24 cellular contexts compared by ENCODE assay signal in genomic region chr2:224046752-224047151, GRCh38. TPM values are rescaled to one million over a fixed set of nuclear protein-coding genes. Genes with fewer than 3 reads are reported as not detected.
A peak's percentile ranks its signal among the peaks of the same experiment; 100 is the strongest.
DNase-seq lines count a peak whose midpoint lies in the region; ATAC-seq lines count a peak whose summit lies in the region.
"Had no signal": no experiment of that assay in that cellular context is flagged by ENCODE, and none has a peak within 500 bp of the region (broad histone marks: within the 10 kb centered on the region; RNA-seq: fewer than 3 reads in every experiment).

No MANE protein-coding gene starts in this region.

- no peak overlapping the region for H3K14ac ChIP-seq in mesenchymal stem cell (ENCODE audit: low read length in 2 of 2)

- no peaks in the 10 kb centered on the region for H3K4me1 ChIP-seq in mesenchymal stem cell (ENCODE audit: control insufficient read depth, insufficient read depth, low read depth, low read length)

- H3K36me3 Mint-ChIP-seq in stimulated activated memory B cell treated with anti-CD40 and anti-IgM and Interleukin-4, amounts not matched to agents 10 μg/mL and 1 μg/mL and 100 μg/mL, for 72 hours: no peaks in the 10 kb centered on the region
- H3K36me3 Mint-ChIP-seq: CD4-positive, CD25-positive, alpha-beta regulatory T cell had no signal

- H3K4me3 Mint-ChIP-seq in stimulated activated memory B cell treated with anti-CD40 and anti-IgM and Interleukin-4, amounts not matched to agents 10 μg/mL and 1 μg/mL and 100 μg/mL, for 72 hours: no peak overlapping the region
- H3K4me3 Mint-ChIP-seq: CD4-positive, CD25-positive, alpha-beta regulatory T cell; H9 had no signal

- no peak overlapping the region for H3K4me3 ChIP-seq in MG63
- no peak overlapping the region for H3K4me3 ChIP-seq in mesenchymal stem cell (ENCODE audit: insufficient read depth in 1 of 2, low read depth in 1 of 2, low read length in 2 of 2)
- H3K4me3 ChIP-seq: K562, SJCRH30 had no signal

- peak overlapping the region in 1 of 2 experiments; percentile 72 for H2BK12ac ChIP-seq in mesenchymal stem cell (ENCODE audit: low read length in 2 of 2)

- H3K9me3 ChIP-seq in MG63 (no peaks in the 10 kb centered on the region), mesenchymal stem cell (ENCODE audit: control insufficient read depth, low read length) (no peaks in the 10 kb centered on the region)
- H3K9me3 ChIP-seq: SJCRH30 had no signal

- DNase-seq in EL (peak; percentile 19), MG63 (peak; percentile 16), fibroblast of peridontal ligament (ENCODE audit: extremely low read depth) (peak; percentile 64), mesenchymal stem cell (peak; percentile 27), NCI-H345 (lab: John Stamatoyannopoulos, UW) (no peak)
- DNase-seq in activated T-cell treated with anti-CD3 and anti-CD28 coated beads, Interleukin-2, amount 50 U/mL, for 48 hours: no peak
- DNase-seq: CD4-positive, CD25-positive, alpha-beta regulatory T cell; GF-D8; H9; Kasumi-1; NCI-H1105 treated with DMSO at 0.1 percent for 48 hours; NCI-H146; NCI-H2029; NCI-H446 treated with DMSO at 0.1 percent for 48 hours; NCI-H526; NCI-H82; NK-92 treated with Interleukin-12 subunit alpha and Interleukin-12 subunit beta, amount 100 ng/mL, for 24 hours; PC-3 had no signal

- no peak overlapping the region for H3K23ac ChIP-seq in mesenchymal stem cell (ENCODE audit: low read length in 2 of 2)

- H2BK5ac ChIP-seq in mesenchymal stem cell (ENCODE audit: low read depth, low read length, poor library complexity, severe bottlenecking): no peak overlapping the region

- H2BK15ac ChIP-seq in mesenchymal stem cell (ENCODE audit: low read depth, poor library complexity, severe bottlenecking): no peak overlapping the region

- H4K91ac ChIP-seq in mesenchymal stem cell (ENCODE audit: low read length): no peak overlapping the region

- H3K27ac Mint-ChIP-seq in stimulated activated memory B cell treated with anti-CD40 and anti-IgM and Interleukin-4, amounts not matched to agents 10 μg/mL and 1 μg/mL and 100 μg/mL, for 72 hours: no peak overlapping the region
- H3K27ac Mint-ChIP-seq: CD4-positive, CD25-positive, alpha-beta regulatory T cell; H9 had no signal

- no peak overlapping the region for H3K27ac ChIP-seq in mesenchymal stem cell (ENCODE audit: low read length, poor library complexity, severe bottlenecking)
- H3K27ac ChIP-seq: SJCRH30 had no signal

- no peak overlapping the region for H3K18ac ChIP-seq in mesenchymal stem cell (ENCODE audit: low read depth in 1 of 2, low read length in 2 of 2)

- H3K4me1 Mint-ChIP-seq in stimulated activated memory B cell treated with anti-CD40 and anti-IgM and Interleukin-4, amounts not matched to agents 10 μg/mL and 1 μg/mL and 100 μg/mL, for 72 hours: no peaks in the 10 kb centered on the region

- H2BK120ac ChIP-seq in mesenchymal stem cell (ENCODE audit: low read depth, low read length): no peak overlapping the region

- no peak overlapping the region for H2AFZ ChIP-seq in mesenchymal stem cell (ENCODE audit: low read depth, low read length)

- peaks cover 58% of the 10 kb centered on the region for H3K27me3 Mint-ChIP-seq in stimulated activated memory B cell treated with anti-CD40 and anti-IgM and Interleukin-4, amounts not matched to agents 10 μg/mL and 1 μg/mL and 100 μg/mL, for 72 hours

- H3K9ac ChIP-seq in mesenchymal stem cell (ENCODE audit: low read length): no peak overlapping the region

- H3K4ac ChIP-seq in mesenchymal stem cell (ENCODE audit: low read depth in 1 of 2, low read length in 2 of 2): no peak overlapping the region

- H2AK5ac ChIP-seq in mesenchymal stem cell (ENCODE audit: low read length, severe bottlenecking): no peak overlapping the region

- H3K36me3 ChIP-seq in MG63: no peaks in the 10 kb centered on the region
- H3K36me3 ChIP-seq in mesenchymal stem cell (ENCODE audit: control insufficient read depth in 1 of 2, insufficient read depth in 2 of 2, low read depth in 1 of 2, low read length in 2 of 2): no peaks in the 10 kb centered on the region
- H3K36me3 ChIP-seq: SJCRH30 had no signal

- H3K79me1 ChIP-seq in mesenchymal stem cell (replicated peaks; ENCODE audit: low read length, poor library complexity, severe bottlenecking): no peaks in the 10 kb centered on the region

- 71% methylated on average over 3 of the region's 3 CpGs for WGBS in mesenchymal stem cell

- H4K8ac ChIP-seq in mesenchymal stem cell (ENCODE audit: low read length): no peak overlapping the region

- no peak overlapping the region for H3K4me2 ChIP-seq in mesenchymal stem cell (ENCODE audit: low read length, poor library complexity, severe bottlenecking)

- H3K27me3 ChIP-seq in MG63 (no peaks in the 10 kb centered on the region), mesenchymal stem cell (ENCODE audit: control insufficient read depth in 1 of 2, insufficient read depth in 1 of 2, low read length in 2 of 2) (no peaks in the 10 kb centered on the region)
- H3K27me3 ChIP-seq: SJCRH30 had no signal

- no peaks in the 10 kb centered on the region for H3K9me3 Mint-ChIP-seq in stimulated activated memory B cell treated with anti-CD40 and anti-IgM and Interleukin-4, amounts not matched to agents 10 μg/mL and 1 μg/mL and 100 μg/mL, for 72 hours
- H3K9me3 Mint-ChIP-seq: H9 had no signal

- ATAC-seq in stimulated activated memory B cell treated with anti-CD40 and anti-IgM and Interleukin-4, amounts not matched to agents 10 μg/mL and 1 μg/mL and 100 μg/mL, for 72 hours: no peak
- ATAC-seq: HepG2, K562, PC-3, Right ventricle myocardium inferior, SK-N-SH treated with all-trans-retinoic acid at 6 μM for 48 hours had no signal

RNA-seq across cellular contexts. Expression of gene SERPINE2, which starts 7.7 kb away (rescaled TPM):
- 66.8 and 78.2 TPM in 2 replicates for total RNA-seq in MG63 (2014; rRNA removed; shearing (Covaris generic); ENCODE audit: low replicate concordance)
- polyA plus RNA-seq in mesenchymal stem cell (2013, experiment 1 of 2): 579 TPM
- 591 TPM for polyA plus RNA-seq in mesenchymal stem cell (2013, experiment 2 of 2)

Comparison
In these comparisons a context has a peak if more than half of its experiments do, and no peak if none do; other contexts are left out.
1. DNase-seq: peak in EL (single experiment), MG63 (single experiment), fibroblast of peridontal ligament (single experiment) and mesenchymal stem cell (single experiment); none in activated T-cell treated with anti-CD3 and anti-CD28 coated beads, Interleukin-2, amount 50 U/mL, for 48 hours (0 of 2) and NCI-H345 (single experiment).